ENCODE assay signal across 9 cellular contexts in genomic region chr13:111184685-111185401, GRCh38.
DNase-seq lines count a peak whose midpoint lies in the region; ATAC-seq, FAIRE-seq and TF ChIP-seq lines count a peak whose summit lies in the region.
"Had no signal": no experiment of that assay in that cellular context is flagged by ENCODE, and none has a peak within 500 bp of the region (broad histone marks: within the 10 kb centered on the region; RNA-seq: fewer than 3 reads in every experiment).

No MANE protein-coding gene starts in this region.

- H3K9me3 Mint-ChIP-seq in activated naive CD8-positive, alpha-beta T cell treated with anti-CD3 and anti-CD28 coated beads, Interleukin-2, amount 50 U/mL, for 24 hours = peaks cover 5% of the 10 kb centered on the region
- no peaks in the 10 kb centered on the region for H3K9me3 Mint-ChIP-seq in osteocyte (ENCODE audit: unreplicated experiment)

- peak; percentile 78 for DNase-seq in GM18507 (ENCODE audit: extremely low spot score, insufficient read length, low read depth)
- DNase-seq in Karpas-422 = peak; percentile 96
- DNase-seq in activated naive CD8-positive, alpha-beta T cell treated with anti-CD3 and anti-CD28 coated beads, Interleukin-2, amount 50 U/mL, for 24 hours = peak; percentile 49
- no peak for DNase-seq in osteocyte (ENCODE audit: extremely low spot score, unreplicated experiment)
- DNase-seq in HAP-1 (ENCODE audit: low spot score in 2 of 2) = no peak
- no peak for DNase-seq in EL
- DNase-seq in MG63 = no peak

- H3K4me3 ChIP-seq in Karpas-422 (ENCODE audit: low read length) (peak overlapping the region; percentile 69), HAP-1 (no peak overlapping the region), MG63 (no peak overlapping the region)

- peak; percentile 90 for ATAC-seq in GM21528 (IDR thresholded peaks at IDR 0.05; ENCODE audit: low FRiP score, unreplicated experiment)
- peak; percentile 72 for ATAC-seq in activated naive CD8-positive, alpha-beta T cell treated with anti-CD3 and anti-CD28 coated beads, Interleukin-2, amount 50 U/mL, for 24 hours
- ATAC-seq: Panc1 had no signal

- peak; percentile 99 for FAIRE-seq in GM18507 (lab: Jason Lieb, UNC)

- peak overlapping the region; percentile 95 for H3K4me2 ChIP-seq in Karpas-422 (ENCODE audit: low read depth, low read length, poor library complexity, severe bottlenecking)

- H3K27me3 Mint-ChIP-seq in activated naive CD8-positive, alpha-beta T cell treated with anti-CD3 and anti-CD28 coated beads, Interleukin-2, amount 50 U/mL, for 24 hours = peaks cover 2% of the 10 kb centered on the region
- H3K27me3 Mint-ChIP-seq in osteocyte (ENCODE audit: unreplicated experiment) = no peaks in the 10 kb centered on the region

- no peaks in the 10 kb centered on the region for H3K9me2 ChIP-seq in Karpas-422 (replicated peaks; ENCODE audit: insufficient read depth, low read length)

- H4K20me1 ChIP-seq in Karpas-422 (ENCODE audit: insufficient read depth, low read depth, low read length) = peaks cover 4% of the 10 kb centered on the region; the same call in 1 of the 2 replicates

- in situ Hi-C loops in HAP-1 (cut with MboI; ENCODE audit: low sequenced_read_pairs) = no loop called here

- peaks cover 96% of the 10 kb centered on the region for H3K4me1 Mint-ChIP-seq in activated naive CD8-positive, alpha-beta T cell treated with anti-CD3 and anti-CD28 coated beads, Interleukin-2, amount 50 U/mL, for 24 hours
- peaks cover 78% of the 10 kb centered on the region for H3K4me1 Mint-ChIP-seq in osteocyte (ENCODE audit: unreplicated experiment)

- TF ChIP-seq CTCF in osteocyte (IDR thresholded peaks at IDR 0.05) = no peak

- peak overlapping the region; percentile 97 for H3K27ac ChIP-seq in Karpas-422 (ENCODE audit: low read length)

- H3K79me2 ChIP-seq in Karpas-422 (ENCODE audit: low read length) = peaks cover 92% of the 10 kb centered on the region

- H2AFZ ChIP-seq in Karpas-422 (ENCODE audit: low read length) = no peak overlapping the region

- no peaks in the 10 kb centered on the region for H3K9me3 ChIP-seq in Karpas-422 (ENCODE audit: low read length)
- no peaks in the 10 kb centered on the region for H3K9me3 ChIP-seq in HAP-1
- H3K9me3 ChIP-seq in MG63 = no peaks in the 10 kb centered on the region

- peak overlapping the region; percentile 82 for H3K9ac ChIP-seq in Karpas-422 (ENCODE audit: low read length)

- peaks cover 32% of the 10 kb centered on the region for H3K36me3 Mint-ChIP-seq in activated naive CD8-positive, alpha-beta T cell treated with anti-CD3 and anti-CD28 coated beads, Interleukin-2, amount 50 U/mL, for 24 hours (ENCODE audit: low read depth)
- peaks cover 9% of the 10 kb centered on the region for H3K36me3 Mint-ChIP-seq in osteocyte (ENCODE audit: unreplicated experiment)

- peak overlapping the region; percentile 81 for H3K27ac Mint-ChIP-seq in activated naive CD8-positive, alpha-beta T cell treated with anti-CD3 and anti-CD28 coated beads, Interleukin-2, amount 50 U/mL, for 24 hours
- peak overlapping the region; percentile 58 for H3K27ac Mint-ChIP-seq in osteocyte (ENCODE audit: unreplicated experiment)

- H3K36me3 ChIP-seq in Karpas-422 (ENCODE audit: insufficient read depth, low read length) (peaks cover 25% of the 10 kb centered on the region), HAP-1 (replicated peaks) (no peaks in the 10 kb centered on the region), MG63 (peaks cover 4% of the 10 kb centered on the region; the same call in 1 of the 2 replicates)

- peak overlapping the region; percentile 64 for H3K4me3 Mint-ChIP-seq in activated naive CD8-positive, alpha-beta T cell treated with anti-CD3 and anti-CD28 coated beads, Interleukin-2, amount 50 U/mL, for 24 hours
- no peak overlapping the region for H3K4me3 Mint-ChIP-seq in osteocyte (ENCODE audit: unreplicated experiment)

- H3K4me1 ChIP-seq in Karpas-422 (ENCODE audit: low read length) = peaks cover 83% of the 10 kb centered on the region
- no peaks in the 10 kb centered on the region for H3K4me1 ChIP-seq in HAP-1

- H3K27me3 ChIP-seq in Karpas-422 (ENCODE audit: low read length) (no peaks in the 10 kb centered on the region), HAP-1 (ENCODE audit: low read depth) (no peaks in the 10 kb centered on the region), MG63 (no peaks in the 10 kb centered on the region)

Comparison
In these comparisons a context has a peak if more than half of its experiments do, and no peak if none do; other contexts are left out.
1. DNase-seq: peak in GM18507 (single experiment), Karpas-422 (single experiment) and activated naive CD8-positive, alpha-beta T cell treated with anti-CD3 and anti-CD28 coated beads, Interleukin-2, amount 50 U/mL, for 24 hours (single experiment); none in osteocyte (single experiment), HAP-1 (0 of 2), EL (single experiment) and MG63 (single experiment).